ENCODE assay signal across 35 cellular contexts in the genomic region with DNA sequence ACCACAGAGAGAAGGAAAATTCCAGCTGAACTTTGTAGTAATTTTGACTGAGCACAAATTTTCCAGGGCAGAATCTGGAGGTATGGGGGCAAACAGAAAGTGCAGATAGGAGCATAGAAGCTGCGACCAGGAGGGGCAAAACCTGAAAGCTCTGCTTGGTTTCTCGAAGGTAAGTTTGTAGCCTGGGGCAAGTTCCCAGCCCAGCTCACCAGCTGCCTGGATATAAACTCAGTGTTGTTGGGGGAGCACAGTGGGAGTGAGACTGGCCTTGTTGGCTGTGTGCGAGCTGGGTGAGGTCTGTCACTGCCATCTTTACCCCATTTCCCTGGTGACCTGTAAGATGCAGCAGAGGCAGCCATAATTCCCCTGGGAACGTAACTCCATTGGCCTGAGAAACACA.
"Had no signal": no experiment of that assay in that cellular context is flagged by ENCODE, and none has a peak within 500 bp of the region (broad histone marks: within the 10 kb centered on the region; RNA-seq: fewer than 3 reads in every experiment).

No MANE protein-coding gene starts in this region.

- H3K4me1 Mint-ChIP-seq: activated B cell treated with CpG ODN at 0.5 μM for 24 hours; activated CD4-positive, alpha-beta T cell treated with anti-CD3 and anti-CD28 coated beads, Interleukin-2, amount 10 ng/mL, durations not matched to agents 24 days and 14 days; activated naive CD8-positive, alpha-beta T cell treated with anti-CD3 and anti-CD28 coated beads for 36 hours; activated T-helper 17 cell treated with anti-CD3 and anti-CD28 coated beads, Interleukin-2, amount 50 U/mL, for 72 hours had no signal

- H3K27ac Mint-ChIP-seq: activated B cell treated with CpG ODN at 0.5 μM for 24 hours; activated CD4-positive, alpha-beta memory T cell treated with anti-CD3 and anti-CD28 coated beads for 36 hours; activated CD4-positive, alpha-beta T cell treated with anti-CD3 and anti-CD28 coated beads, Interleukin-2, amount 10 ng/mL, durations not matched to agents 24 days and 14 days; activated CD8-positive, alpha-beta T cell treated with anti-CD3 and anti-CD28 coated beads for 36 hours; activated naive CD4-positive, alpha-beta T cell treated with anti-CD3 and anti-CD28 coated beads for 36 hours; activated naive CD4-positive, alpha-beta T cell treated with anti-CD3 and anti-CD28 coated beads, Interleukin-2, amount 50 U/mL, for 72 hours; activated naive CD8-positive, alpha-beta T cell treated with anti-CD3 and anti-CD28 coated beads for 36 hours; activated T-cell treated with anti-CD3 and anti-CD28 coated beads, Interleukin-2, amount 50 U/mL, for 72 hours; activated T-helper 1 cell treated with anti-CD3 and anti-CD28 coated beads, Interleukin-12 subunit alpha, Interleukin-12 subunit beta, Interleukin-2, Interleukin-4 antibody, amounts not matched to agents 30 ng/mL and 10 ng/mL and 1 ng/mL, durations not matched to agents 14 hours and 24 hours and 36 hours; activated T-helper 17 cell treated with anti-CD3 and anti-CD28 coated beads, Interleukin-2, amount 50 U/mL, for 72 hours; T-helper 1 cell treated with Interleukin-12 subunit alpha and Interleukin-12 subunit beta and Interleukin-4 antibody, amounts not matched to agents 30 μg/mL and 1 μg/mL, for 36 hours; T-helper 2 cell treated with Interferon-gamma antibody and Interleukin-4, amounts not matched to agents 5 μg/mL and 100 μg/mL, for 36 hours had no signal

- H3K27ac ChIP-seq: adrenal gland, body of pancreas, brain microvascular endothelial cell, breast epithelium, VCaP had no signal

- H3K4me3 Mint-ChIP-seq: activated B cell treated with CpG ODN at 0.5 μM for 24 hours; activated CD4-positive, alpha-beta memory T cell treated with anti-CD3 and anti-CD28 coated beads for 36 hours; activated CD4-positive, alpha-beta T cell treated with anti-CD3 and anti-CD28 coated beads, Interleukin-2, amount 10 ng/mL, durations not matched to agents 24 days and 14 days; activated CD8-positive, alpha-beta T cell treated with anti-CD3 and anti-CD28 coated beads for 36 hours; activated naive CD4-positive, alpha-beta T cell treated with anti-CD3 and anti-CD28 coated beads for 36 hours; activated naive CD8-positive, alpha-beta T cell treated with anti-CD3 and anti-CD28 coated beads for 36 hours; activated T-cell treated with anti-CD3 and anti-CD28 coated beads, Interleukin-2, amount 50 U/mL, for 4 hours; activated T-cell treated with anti-CD3 and anti-CD28 coated beads, Interleukin-2, amount 50 U/mL, for 72 hours; activated T-helper 1 cell treated with anti-CD3 and anti-CD28 coated beads, Interleukin-12 subunit alpha, Interleukin-12 subunit beta, Interleukin-2, Interleukin-4 antibody, amounts not matched to agents 30 ng/mL and 10 ng/mL and 1 ng/mL, durations not matched to agents 14 hours and 24 hours and 36 hours; activated T-helper 17 cell treated with anti-CD3 and anti-CD28 coated beads, Interleukin-2, amount 50 U/mL, for 72 hours; T-helper 1 cell treated with Interleukin-12 subunit alpha and Interleukin-12 subunit beta and Interleukin-4 antibody, amounts not matched to agents 30 μg/mL and 1 μg/mL, for 36 hours; T-helper 2 cell treated with Interferon-gamma antibody and Interleukin-4, amounts not matched to agents 5 μg/mL and 100 μg/mL, for 36 hours had no signal

- H3K9me3 Mint-ChIP-seq: activated B cell treated with CpG ODN at 0.5 μM for 24 hours; activated CD4-positive, alpha-beta memory T cell treated with anti-CD3 and anti-CD28 coated beads for 36 hours; activated CD4-positive, alpha-beta T cell treated with anti-CD3 and anti-CD28 coated beads, Interleukin-2, amount 10 ng/mL, durations not matched to agents 24 days and 14 days; activated CD8-positive, alpha-beta T cell treated with anti-CD3 and anti-CD28 coated beads for 36 hours; activated naive CD4-positive, alpha-beta T cell treated with anti-CD3 and anti-CD28 coated beads for 36 hours; activated naive CD8-positive, alpha-beta T cell treated with anti-CD3 and anti-CD28 coated beads for 36 hours; activated T-cell treated with anti-CD3 and anti-CD28 coated beads, Interleukin-2, amount 50 U/mL, for 4 hours; activated T-helper 1 cell treated with anti-CD3 and anti-CD28 coated beads, Interleukin-12 subunit alpha, Interleukin-12 subunit beta, Interleukin-2, Interleukin-4 antibody, amounts not matched to agents 30 ng/mL and 10 ng/mL and 1 ng/mL, durations not matched to agents 14 hours and 24 hours and 36 hours; activated T-helper 17 cell treated with anti-CD3 and anti-CD28 coated beads, Interleukin-2, amount 50 U/mL, for 72 hours; T-helper 1 cell treated with Interleukin-12 subunit alpha and Interleukin-12 subunit beta and Interleukin-4 antibody, amounts not matched to agents 30 μg/mL and 1 μg/mL, for 36 hours; T-helper 2 cell treated with Interferon-gamma antibody and Interleukin-4, amounts not matched to agents 5 μg/mL and 100 μg/mL, for 36 hours had no signal

- H3K36me3 Mint-ChIP-seq: activated CD4-positive, alpha-beta memory T cell treated with anti-CD3 and anti-CD28 coated beads for 36 hours; activated naive CD4-positive, alpha-beta T cell treated with anti-CD3 and anti-CD28 coated beads, Interleukin-2, amount 50 U/mL, for 72 hours; activated naive CD8-positive, alpha-beta T cell treated with anti-CD3 and anti-CD28 coated beads for 36 hours had no signal

- H3K27me3 Mint-ChIP-seq: activated B cell treated with CpG ODN at 0.5 μM for 24 hours; activated CD4-positive, alpha-beta memory T cell treated with anti-CD3 and anti-CD28 coated beads for 36 hours; activated CD4-positive, alpha-beta T cell treated with anti-CD3 and anti-CD28 coated beads, Interleukin-2, amount 10 ng/mL, durations not matched to agents 24 days and 14 days; activated CD8-positive, alpha-beta T cell treated with anti-CD3 and anti-CD28 coated beads for 36 hours; activated naive CD8-positive, alpha-beta T cell treated with anti-CD3 and anti-CD28 coated beads for 36 hours; activated T-helper 17 cell treated with anti-CD3 and anti-CD28 coated beads, Interleukin-2, amount 50 U/mL, for 72 hours had no signal

- DNase-seq: activated B cell treated with CpG ODN at 0.5 μM for 24 hours; activated CD4-positive, alpha-beta memory T cell treated with anti-CD3 and anti-CD28 coated beads for 36 hours; activated CD4-positive, alpha-beta T cell treated with anti-CD3 and anti-CD28 coated beads for 4 hours; activated CD4-positive, alpha-beta T cell treated with anti-CD3 and anti-CD28 coated beads, Interleukin-2, amount 10 ng/mL, durations not matched to agents 24 days and 14 days; activated CD4-positive, alpha-beta T cell treated with anti-CD3 and anti-CD28 coated beads, Interleukin-2, amount 50 U/mL, for 1 hour; activated CD4-positive, alpha-beta T cell treated with anti-CD3 and anti-CD28 coated beads, Interleukin-2, amount 50 U/mL, for 4 hours; activated CD4-positive, CD25-positive, alpha-beta regulatory T cell treated with anti-CD3 and anti-CD28 coated beads, Interleukin-2, amount 50 U/mL, for 72 hours; activated CD8-positive, alpha-beta memory T cell treated with anti-CD3 and anti-CD28 coated beads, Interleukin-2, amount 50 U/mL, for 4 hours; activated CD8-positive, alpha-beta T cell treated with anti-CD3 and anti-CD28 coated beads for 36 hours; activated effector memory CD4-positive, alpha-beta T cell treated with anti-CD3 and anti-CD28 coated beads, Interleukin-2, amount 50 U/mL, for 16 hours; activated gamma-delta T cell treated with Interleukin-2 at 50 U/mL for 16 hours; activated naive CD4-positive, alpha-beta T cell; activated naive CD4-positive, alpha-beta T cell treated with anti-CD3 and anti-CD28 coated beads for 36 hours; activated naive CD4-positive, alpha-beta T cell treated with anti-CD3 and anti-CD28 coated beads, Interleukin-2, amount 50 U/mL, for 16 hours; activated naive CD8-positive, alpha-beta T cell treated with anti-CD3 and anti-CD28 coated beads for 36 hours; activated T-cell treated with anti-CD3 and anti-CD28 coated beads for 4 hours; activated T-cell treated with anti-CD3 and anti-CD28 coated beads, Interleukin-2, amount 50 U/mL, for 1 hour; activated T-cell treated with anti-CD3 and anti-CD28 coated beads, Interleukin-2, amount 50 U/mL, for 4 hours; activated T-cell treated with anti-CD3 and anti-CD28 coated beads, Interleukin-2, amount 50 U/mL, for 72 hours; adrenal gland; amniotic stem cell; aorta; body of pancreas; brain microvascular endothelial cell; central memory CD4-positive, alpha-beta T cell; T-helper 1 cell; T-helper 2 cell; T-helper 9 cell had no signal

- H3K4me3 ChIP-seq: adrenal gland, body of pancreas, breast epithelium had no signal

- H3K4me1 ChIP-seq: adrenal gland, body of pancreas, breast epithelium had no signal

- H3K36me3 ChIP-seq: adrenal gland, brain microvascular endothelial cell, breast epithelium had no signal

- H3K9me3 ChIP-seq: adrenal gland, body of pancreas had no signal

- H3K27me3 ChIP-seq: body of pancreas, brain microvascular endothelial cell had no signal
